20 cellular contexts compared by ENCODE assay signal in genomic region chr10:86250399-86250798, GRCh38.
DNase-seq lines count a peak whose midpoint lies in the region; ATAC-seq and TF ChIP-seq lines count a peak whose summit lies in the region.
"Had no signal": no experiment of that assay in that cellular context is flagged by ENCODE, and none has a peak within 500 bp of the region (broad histone marks: within the 10 kb centered on the region; RNA-seq: fewer than 3 reads in every experiment).

No MANE protein-coding gene starts in this region.

- peak; percentile 50 to 69 for ATAC-seq in right cardiac atrium
- ATAC-seq in Right ventricle myocardium inferior: no peak
- ATAC-seq in HG02623 (IDR thresholded peaks at IDR 0.05; ENCODE audit: unreplicated experiment): no peak
- ATAC-seq: CD8-positive, alpha-beta T cell had no signal

- H3K27ac ChIP-seq in right cardiac atrium (ENCODE audit: low read length) (no peak overlapping the region), thyroid gland (peak overlapping the region in 2 of 3 donors; percentile 32 to 70)
- H3K27ac ChIP-seq: GM23248, SJCRH30 had no signal

- no peaks in the 10 kb centered on the region for H3K4me1 ChIP-seq in right cardiac atrium (ENCODE audit: control insufficient read depth, insufficient read depth, low read length)
- peaks cover 0 to 53% of the 10 kb centered on the region in 2 donors for H3K4me1 ChIP-seq in thyroid gland
- H3K4me1 ChIP-seq: Caco-2, SJCRH30 had no signal

- no peak for TF ChIP-seq CTCF in fibroblast of the aortic adventitia (IDR thresholded peaks at IDR 0.05; ENCODE audit: insufficient read depth, low read length)
- no peak for TF ChIP-seq CTCF in thyroid gland (IDR thresholded peaks at IDR 0.05)

- H3K4me3 ChIP-seq in right cardiac atrium (ENCODE audit: low read length) (no peak overlapping the region), fibroblast of the aortic adventitia (ENCODE audit: low read depth, low read length) (no peak overlapping the region), thyroid gland (replicated peaks in 1 of 3) (no peak overlapping the region)
- H3K4me3 ChIP-seq: GM23248, SJCRH30 had no signal

- intact Hi-C loops in right cardiac atrium (cut with DNase I) (no loop called here), Right ventricle myocardium inferior (cut with DNase I) (no loop called here), thyroid gland (cut with DNase I) (no loop called here)

- no peak for TF ChIP-seq POLR2A in thyroid gland (IDR thresholded peaks at IDR 0.05)

- DNase-seq in right cardiac atrium: no peak
- no peak for DNase-seq in Right ventricle myocardium inferior (ENCODE audit: missing footprints)
- DNase-seq in fibroblast of the aortic adventitia (ENCODE audit: low read depth): peak; percentile 1
- peak; percentile 17 for DNase-seq in mucosa of gallbladder (ENCODE audit: low spot score)
- peak; percentile 37 to 60 for DNase-seq in thyroid gland
- DNase-seq in 8988T: no peak
- DNase-seq in NCI-H1092 (lab: John Stamatoyannopoulos, UW): no peak
- DNase-seq: CD8-positive, alpha-beta T cell; GM23248; H7; KBM-7; MV-4-11; NCI-H1105 treated with DMSO at 0.1 percent for 48 hours; NCI-H146; NCI-H1930; NCI-H2107; NCI-H774; SJCRH30 had no signal

- H3K9me3 ChIP-seq in right cardiac atrium (ENCODE audit: control insufficient read depth, low read length) (no peaks in the 10 kb centered on the region), thyroid gland (no peaks in the 10 kb centered on the region)
- H3K9me3 ChIP-seq: Caco-2, SJCRH30 had no signal

- no peaks in the 10 kb centered on the region for H3K36me3 ChIP-seq in thyroid gland
- H3K36me3 ChIP-seq: SJCRH30 had no signal

- 67% methylated on average over 15 of the region's 15 CpGs for WGBS in right cardiac atrium
- WGBS in thyroid gland, 2 donors: 55 to 74% methylated on average over 2 to 9 of the region's 15 CpGs

- H3K27me3 ChIP-seq in right cardiac atrium (ENCODE audit: control insufficient read depth, insufficient read depth) (no peaks in the 10 kb centered on the region), thyroid gland (no peaks in the 10 kb centered on the region)
- H3K27me3 ChIP-seq: SJCRH30 had no signal

Comparison
In these comparisons a context has a peak if more than half of its experiments do, and no peak if none do; other contexts are left out.
1. ATAC-seq: peak in right cardiac atrium (2 of 2); none in Right ventricle myocardium inferior (single experiment) and HG02623 (single experiment).
2. DNase-seq: peak in fibroblast of the aortic adventitia (single experiment), mucosa of gallbladder (single experiment) and thyroid gland (2 of 2); none in right cardiac atrium (0 of 3), Right ventricle myocardium inferior (single experiment), 8988T (single experiment) and NCI-H1092 (single experiment).